19 cellular contexts compared by ENCODE assay signal in genomic region chr20:58401123-58401639, GRCh38.
"Had no signal": no experiment of that assay in that cellular context is flagged by ENCODE, and none has a peak within 500 bp of the region (broad histone marks: within the 10 kb centered on the region; RNA-seq: fewer than 3 reads in every experiment).

No MANE protein-coding gene starts in this region.

- H3K4me3 ChIP-seq: hepatocyte, skin epidermis, tibial nerve, vagina had no signal

- H2AFZ ChIP-seq: hepatocyte had no signal

- ATAC-seq: left ventricle myocardium superior, T-cell had no signal

- H3K27ac ChIP-seq: hepatocyte, skin epidermis, tibial nerve, vagina, VCaP had no signal

- H3K27me3 ChIP-seq: hepatocyte, tibial nerve, vagina had no signal

- FAIRE-seq: endometrium had no signal

- H3K27me3 Mint-ChIP-seq: natural killer cell treated with Interleukin-12 subunit alpha and Interleukin-12 subunit beta and Interleukin-15 and Interleukin-18, amount 100 ng/mL, for 72 hours; T-cell had no signal

- DNase-seq: activated CD4-positive, alpha-beta T cell treated with anti-CD3 and anti-CD28 coated beads for 4 hours; activated CD8-positive, alpha-beta memory T cell treated with anti-CD3 and anti-CD28 coated beads, Interleukin-2, amount 50 U/mL, for 48 hours; activated naive CD4-positive, alpha-beta T cell treated with anti-CD3 and anti-CD28 coated beads for 36 hours; left ventricle myocardium superior; mesendoderm; stimulated activated CD4-positive, alpha-beta T cell treated with anti-CD3 and anti-CD28 coated beads, Interleukin-15, amount 100 ng/mL, for 24 hours; stimulated activated CD4-positive, alpha-beta T cell treated with anti-CD3 and anti-CD28 coated beads, Interleukin-4, amount 100 ng/mL, for 1 hour; stimulated activated naive CD4-positive, alpha-beta T cell treated with Interleukin-2 at 50 U/mL for 16 hours; substantia nigra; T-cell; T-helper 9 cell had no signal

- H3K4me3 Mint-ChIP-seq: activated naive CD4-positive, alpha-beta T cell treated with anti-CD3 and anti-CD28 coated beads for 36 hours; natural killer cell treated with Interleukin-12 subunit alpha and Interleukin-12 subunit beta and Interleukin-15 and Interleukin-18, amount 100 ng/mL, for 72 hours; T-cell had no signal

- H3K36me3 Mint-ChIP-seq: natural killer cell treated with Interleukin-12 subunit alpha and Interleukin-12 subunit beta and Interleukin-15 and Interleukin-18, amount 100 ng/mL, for 72 hours had no signal

- H3K27ac Mint-ChIP-seq: activated T-helper 2 cell treated with anti-CD3 and anti-CD28 coated beads, Interferon-gamma antibody, Interleukin-2, Interleukin-4, amounts not matched to agents 10 μg/mL and 5 μg/mL and 100 μg/mL, durations not matched to agents 14 hours and 24 hours and 36 hours; natural killer cell treated with Interleukin-12 subunit alpha and Interleukin-12 subunit beta and Interleukin-15 and Interleukin-18, amount 100 ng/mL, for 72 hours had no signal

- H3K9me3 Mint-ChIP-seq: activated naive CD4-positive, alpha-beta T cell treated with anti-CD3 and anti-CD28 coated beads for 36 hours; activated T-helper 2 cell treated with anti-CD3 and anti-CD28 coated beads, Interferon-gamma antibody, Interleukin-2, Interleukin-4, amounts not matched to agents 10 μg/mL and 5 μg/mL and 100 μg/mL, durations not matched to agents 14 hours and 24 hours and 36 hours; natural killer cell treated with Interleukin-12 subunit alpha and Interleukin-12 subunit beta and Interleukin-15 and Interleukin-18, amount 100 ng/mL, for 72 hours; T-cell had no signal

- H3K9me3 ChIP-seq: tibial nerve, vagina had no signal

- H3K36me3 ChIP-seq: tibial nerve, vagina had no signal

- H3K4me2 ChIP-seq: hepatocyte had no signal
